ENCODE assay signal across 16 cellular contexts in the genomic region with DNA sequence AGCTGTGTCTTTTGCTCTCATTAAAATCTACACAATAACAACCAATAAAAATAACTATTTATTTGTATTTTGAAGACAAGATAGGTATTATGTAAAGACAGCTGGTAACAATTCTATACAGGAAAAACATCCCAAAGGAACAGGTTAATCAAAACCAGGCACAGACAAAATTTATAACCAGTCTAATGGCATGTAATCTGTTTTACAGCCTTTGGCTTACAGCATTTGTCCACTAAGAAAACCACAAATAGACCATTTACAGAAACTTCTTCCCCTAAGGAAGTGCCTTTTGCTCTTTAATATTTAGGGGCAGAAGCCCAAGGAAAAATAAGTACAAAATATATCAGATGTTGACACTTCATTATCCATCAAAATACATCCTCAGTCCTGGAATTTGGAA.
"Had no signal": no experiment of that assay in that cellular context is flagged by ENCODE, and none has a peak within 500 bp of the region (broad histone marks: within the 10 kb centered on the region; RNA-seq: fewer than 3 reads in every experiment).

No MANE protein-coding gene starts in this region.

- H3K27ac ChIP-seq: breast epithelium, lower lobe of right lung, parathyroid adenoma, stomach, testis, upper lobe of left lung had no signal

- H3K36me3 ChIP-seq: breast epithelium, lower lobe of right lung, upper lobe of left lung had no signal

- ATAC-seq: activated naive CD8-positive, alpha-beta T cell treated with anti-CD3 and anti-CD28 coated beads, Interleukin-2, amount 50 U/mL, for 24 hours; lower lobe of right lung had no signal

- H3K27me3 ChIP-seq: ascending aorta, breast epithelium, stomach, testis, upper lobe of left lung had no signal

- H3K9me3 ChIP-seq: ascending aorta, breast epithelium, lower lobe of right lung, stomach, testis, upper lobe of left lung had no signal

- H3K4me1 ChIP-seq: breast epithelium, lower lobe of right lung, upper lobe of left lung had no signal

- H3K9ac ChIP-seq: parathyroid adenoma had no signal

- DNase-seq: activated CD4-positive, CD25-positive, alpha-beta regulatory T cell treated with anti-CD3 and anti-CD28 coated beads, Interleukin-2, amount 50 U/mL, for 72 hours; activated naive CD4-positive, alpha-beta T cell treated with Interleukin-2 at 50 U/mL for 16 hours; activated naive CD8-positive, alpha-beta T cell treated with anti-CD3 and anti-CD28 coated beads, Interleukin-2, amount 50 U/mL, for 24 hours; erythroblast; glutamatergic neuron; immature natural killer cell; lower lobe of right lung; naive B cell; stimulated activated CD4-positive, alpha-beta T cell treated with anti-CD3 and anti-CD28 coated beads, Interleukin-12 subunit alpha, Interleukin-12 subunit beta, amount 100 ng/mL, for 4 hours; stimulated activated CD4-positive, alpha-beta T cell treated with anti-CD3 and anti-CD28 coated beads, Interleukin-2, amount 100 ng/mL, for 24 hours; stomach; testis; upper lobe of left lung had no signal

- H2AFZ ChIP-seq: parathyroid adenoma had no signal

- H3K4me3 ChIP-seq: ascending aorta, breast epithelium, lower lobe of right lung, stomach, testis, upper lobe of left lung had no signal
